10 cellular contexts compared by ENCODE assay signal in the genomic region with DNA sequence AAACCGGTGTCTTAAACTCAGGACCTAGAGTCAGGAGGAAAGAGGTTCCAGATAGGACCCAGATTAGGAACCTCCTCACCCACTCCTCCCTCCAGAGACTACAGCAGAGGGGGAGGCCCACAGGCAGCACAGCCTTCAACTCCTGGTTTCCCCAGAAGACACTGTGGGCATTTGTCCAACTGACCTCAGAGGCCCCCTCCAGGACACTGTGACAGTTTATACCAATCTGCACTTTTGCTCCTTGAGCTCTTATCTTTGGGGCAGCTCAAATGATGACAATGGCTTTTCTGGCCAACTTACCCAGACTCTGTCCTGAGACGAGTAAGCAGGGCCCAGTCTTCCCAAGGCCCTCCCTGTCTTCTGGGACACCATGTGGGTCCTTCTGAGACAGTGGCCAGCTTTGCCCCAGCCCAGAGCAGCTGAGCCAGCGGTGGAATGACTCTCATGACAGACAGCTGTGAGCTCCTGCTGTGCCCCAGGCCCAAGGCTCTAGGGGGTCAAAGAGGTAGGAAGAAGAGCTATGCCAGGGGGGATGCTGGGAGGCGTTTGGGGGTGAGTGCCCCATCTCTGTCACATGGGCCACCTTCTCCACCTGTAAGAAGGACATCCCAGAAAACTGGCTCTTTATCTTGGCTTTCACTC. TPM values are rescaled to one million over a fixed set of nuclear protein-coding genes. Genes with fewer than 3 reads are reported as not detected.
DNase-seq lines count a peak whose midpoint lies in the region; ATAC-seq, FAIRE-seq and TF ChIP-seq lines count a peak whose summit lies in the region.
"Had no signal": no experiment of that assay in that cellular context is flagged by ENCODE, and none has a peak within 500 bp of the region (broad histone marks: within the 10 kb centered on the region; RNA-seq: fewer than 3 reads in every experiment).

No MANE protein-coding gene starts in this region.

- TF ChIP-seq CTCF in GM12864 (IDR thresholded peaks at IDR 0.05; ENCODE audit: low read depth, low read length, missing control alignments) (no peak), pancreas (IDR thresholded peaks at IDR 0.05) (no peak)

- peak overlapping the region; percentile 29 for H2AK5ac ChIP-seq in neuronal stem cell (ENCODE audit: low read depth, low read length)

- H3K27ac ChIP-seq in neuronal stem cell (replicated peaks; ENCODE audit: low read length) (no peak overlapping the region), pancreas (no peak overlapping the region)
- H3K27ac ChIP-seq: testis had no signal

- no peak overlapping the region for H4K8ac ChIP-seq in neuronal stem cell (ENCODE audit: low read depth, low read length)

- H2BK15ac ChIP-seq in neuronal stem cell (ENCODE audit: low read length): no peak overlapping the region

- H3K4me1 ChIP-seq in neuronal stem cell (ENCODE audit: control insufficient read depth in 2 of 2, insufficient read depth in 1 of 2, low read depth in 1 of 2, low read length in 2 of 2) (peaks cover 3 to 9% of the 10 kb centered on the region in 2 donors), pancreas (no peaks in the 10 kb centered on the region)
- H3K4me1 ChIP-seq: testis had no signal

- peaks cover 26% of the 10 kb centered on the region for H3K4me1 Mint-ChIP-seq in dendritic cell treated with granulocyte-macrophage colony-stimulating factor and Interleukin-4, amounts not matched to agents 40 ng/mL and 50 ng/mL, for 4 days (ENCODE audit: low read depth)

- H3K27me3 ChIP-seq in neuronal stem cell (ENCODE audit: control insufficient read depth in 3 of 3, insufficient read depth in 3 of 3, low read depth in 1 of 3, low read length in 3 of 3) (peaks cover 0 to 7% (median 2%) of the 10 kb centered on the region in 3 experiments), pancreas (peaks cover 0 to 12% (median 4%) of the 10 kb centered on the region in 4 donors)
- H3K27me3 ChIP-seq: testis had no signal

- peaks cover 54% of the 10 kb centered on the region for H3K27me3 Mint-ChIP-seq in dendritic cell treated with granulocyte-macrophage colony-stimulating factor and Interleukin-4, amounts not matched to agents 40 ng/mL and 50 ng/mL, for 4 days

- H3K27ac Mint-ChIP-seq in dendritic cell treated with granulocyte-macrophage colony-stimulating factor and Interleukin-4, amounts not matched to agents 40 ng/mL and 50 ng/mL, for 4 days: peak overlapping the region; percentile 34

- H2BK120ac ChIP-seq in neuronal stem cell (ENCODE audit: low read depth, low read length): no peak overlapping the region

- no peak overlapping the region for H3K9ac ChIP-seq in neuronal stem cell (ENCODE audit: low read depth, low read length, poor library complexity)

- H3K9me3 ChIP-seq in neuronal stem cell (replicated peaks in 1 of 2; ENCODE audit: control insufficient read depth in 2 of 2, insufficient read depth in 1 of 2, low read depth in 1 of 2, low read length in 2 of 2) (no peaks in the 10 kb centered on the region), pancreas (no peaks in the 10 kb centered on the region)
- H3K9me3 ChIP-seq: testis had no signal

- intact Hi-C loops in dendritic cell treated with granulocyte-macrophage colony-stimulating factor and Interleukin-4, amounts not matched to agents 40 ng/mL and 50 ng/mL, for 4 days (cut with micrococcal nuclease): no loop called here
- intact Hi-C loops in pancreas (cut with DNase I): no loop called here

- no peak for FAIRE-seq in pancreas (lab: Jason Lieb, UNC)

- H3K18ac ChIP-seq in neuronal stem cell (ENCODE audit: low read length): peak overlapping the region; percentile 88

- DNase-seq in GM12864 (ENCODE audit: low read depth): no peak
- peak; percentile 50 for DNase-seq in NCI-H69 (lab: John Stamatoyannopoulos, UW)
- DNase-seq in neuronal stem cell (ENCODE audit: low spot score): no peak
- DNase-seq in NCI-H345 treated with DMSO at 0.1 percent for 48 hours (lab: John Stamatoyannopoulos, UW; ENCODE audit: unreplicated experiment): no peak
- DNase-seq in SK-N-DZ (ENCODE audit: low spot score): no peak
- no peak for DNase-seq in pancreas
- DNase-seq: NCI-H1092 had no signal

- H3K79me1 ChIP-seq in neuronal stem cell (ENCODE audit: low read depth, low read length): no peaks in the 10 kb centered on the region

- H3K4me3 ChIP-seq in GM12864 (ENCODE audit: low read depth, low read length) (peak overlapping the region; percentile 54), neuronal stem cell (ENCODE audit: low read length in 2 of 2) (peak overlapping the region in 1 of 2 donors; percentile 43), pancreas (no peak overlapping the region)
- H3K4me3 ChIP-seq: testis had no signal

- no peaks in the 10 kb centered on the region for H3K36me3 ChIP-seq in neuronal stem cell (replicated peaks in 1 of 2; ENCODE audit: control insufficient read depth in 2 of 2, insufficient read depth in 2 of 2, low read length in 2 of 2)
- no peaks in the 10 kb centered on the region for H3K36me3 ChIP-seq in pancreas

- peak overlapping the region; percentile 58 for H2BK5ac ChIP-seq in neuronal stem cell (ENCODE audit: low read length)

- H2AFZ ChIP-seq in neuronal stem cell (ENCODE audit: low read length): peak overlapping the region; percentile 92

- no peak overlapping the region for H3K4ac ChIP-seq in neuronal stem cell (ENCODE audit: low read length)

- no peak overlapping the region for H3K14ac ChIP-seq in neuronal stem cell (ENCODE audit: low read length)

- H3K23ac ChIP-seq in neuronal stem cell (ENCODE audit: low read depth, low read length, poor library complexity): no peak overlapping the region

- no peak overlapping the region for H2BK12ac ChIP-seq in neuronal stem cell (ENCODE audit: low read length)

- no peaks in the 10 kb centered on the region for H3K9me3 Mint-ChIP-seq in dendritic cell treated with granulocyte-macrophage colony-stimulating factor and Interleukin-4, amounts not matched to agents 40 ng/mL and 50 ng/mL, for 4 days

- H4K91ac ChIP-seq in neuronal stem cell (ENCODE audit: low read depth, low read length, poor library complexity): no peak overlapping the region

- no peak for ATAC-seq in pancreas

- H3K36me3 Mint-ChIP-seq in dendritic cell treated with granulocyte-macrophage colony-stimulating factor and Interleukin-4, amounts not matched to agents 40 ng/mL and 50 ng/mL, for 4 days (ENCODE audit: low read depth): no peaks in the 10 kb centered on the region

- peak overlapping the region; percentile 46 for H3K4me2 ChIP-seq in neuronal stem cell (ENCODE audit: insufficient read depth, low read length, poor library complexity, severe bottlenecking)

- WGBS in neuronal stem cell (ENCODE audit: extremely low coverage in 2 of 2, insufficient read length in 2 of 2, insufficient replicate concordance in 1 of 2), 2 donors: no CpG with 5 or more reads among the region's 4 CpGs
- WGBS in pancreas, 2 donors: 68 to 74% methylated on average over 4 of the region's 4 CpGs

- no peak overlapping the region for H3K4me3 Mint-ChIP-seq in dendritic cell treated with granulocyte-macrophage colony-stimulating factor and Interleukin-4, amounts not matched to agents 40 ng/mL and 50 ng/mL, for 4 days

RNA-seq across cellular contexts. Expression of gene OR2V2, which starts 14.3 kb away (rescaled TPM):
- not detected for polyA plus RNA-seq in neuronal stem cell (2013, experiment 1 of 2)
- not detected for polyA plus RNA-seq in neuronal stem cell (2013, experiment 2 of 2)
- polyA plus RNA-seq in SK-N-DZ (2014; cell fraction: cytosol; rRNA removed): not detected in 2 replicates
- not detected in 2 replicates for polyA plus RNA-seq in SK-N-DZ (2014; cell fraction: nucleus; rRNA removed)
- total RNA-seq in pancreas: not detected
- polyA plus RNA-seq in pancreas: not detected
- total RNA-seq: skeletal muscle tissue, testis had no signal

RNA-seq across cellular contexts. Expression of gene OR2V1, which starts 30.7 kb away (rescaled TPM):
- polyA plus RNA-seq in neuronal stem cell (2013, experiment 1 of 2): not detected
- polyA plus RNA-seq in neuronal stem cell (2013, experiment 2 of 2): not detected
- not detected in 2 replicates for polyA plus RNA-seq in SK-N-DZ (2014; cell fraction: cytosol; rRNA removed)
- not detected in 2 replicates for polyA plus RNA-seq in SK-N-DZ (2014; cell fraction: nucleus; rRNA removed)
- not detected for total RNA-seq in pancreas
- polyA plus RNA-seq in pancreas: not detected
- total RNA-seq: skeletal muscle tissue, testis had no signal

RNA-seq across cellular contexts. Expression of gene TRIM7, which starts 43.3 kb away (rescaled TPM):
- 0.28 TPM for polyA plus RNA-seq in neuronal stem cell (2013, experiment 1 of 2)
- polyA plus RNA-seq in neuronal stem cell (2013, experiment 2 of 2): 0.28 TPM
- 0.17 and 1.8 TPM in 2 replicates for polyA plus RNA-seq in SK-N-DZ (2014; cell fraction: cytosol; rRNA removed)
- polyA plus RNA-seq in SK-N-DZ (2014; cell fraction: nucleus; rRNA removed): 2.4 and 4.4 TPM in 2 replicates
- total RNA-seq in pancreas: 10 to 100 TPM in 1 of 6 donors, 1 to 10 TPM in 5; 1.9 to 11.1 (median 3.9) TPM
- 1 to 10 TPM; 2.4 to 3.0 TPM for polyA plus RNA-seq in pancreas
